ENCODE assay signal across 22 cellular contexts in the genomic region with DNA sequence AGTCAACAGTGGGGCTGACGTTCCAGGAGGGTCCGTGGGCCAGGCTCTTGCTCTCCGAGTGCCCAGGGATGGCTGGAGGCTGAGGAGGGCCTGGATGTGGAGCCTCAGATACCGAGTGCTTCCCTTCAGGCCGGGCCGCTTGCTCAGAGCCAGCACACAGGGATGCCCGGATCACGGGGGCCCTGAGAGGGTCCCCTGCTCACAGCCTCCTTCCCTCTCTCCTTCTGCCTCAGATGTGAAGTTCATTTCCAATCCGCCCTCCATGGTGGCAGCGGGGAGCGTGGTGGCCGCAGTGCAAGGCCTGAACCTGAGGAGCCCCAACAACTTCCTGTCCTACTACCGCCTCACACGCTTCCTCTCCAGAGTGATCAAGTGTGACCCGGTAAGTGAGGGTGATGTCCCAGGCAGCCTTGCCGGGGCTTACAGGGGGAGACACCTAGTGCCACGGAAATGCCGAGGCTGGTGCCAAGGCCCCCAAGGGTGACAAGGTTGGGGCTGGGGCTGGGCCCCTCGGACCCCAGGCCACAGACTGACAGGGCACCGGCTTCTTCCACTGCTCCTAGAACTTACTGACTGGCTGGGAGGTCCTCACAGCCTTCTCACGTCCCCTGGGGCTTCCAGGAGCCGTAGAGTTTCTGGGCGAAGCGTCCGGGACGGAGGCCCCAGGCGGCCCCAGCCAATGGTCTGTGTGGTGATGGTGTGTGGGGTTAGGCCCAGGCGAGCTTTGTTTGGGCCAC. TPM values are rescaled to one million over a fixed set of nuclear protein-coding genes. Genes with fewer than 3 reads are reported as not detected.
DNase-seq lines count a peak whose midpoint lies in the region; ATAC-seq, FAIRE-seq and TF ChIP-seq lines count a peak whose summit lies in the region.
"Had no signal": no experiment of that assay in that cellular context is flagged by ENCODE, and none has a peak within 500 bp of the region (broad histone marks: within the 10 kb centered on the region; RNA-seq: fewer than 3 reads in every experiment).

No MANE protein-coding gene starts in this region.

- H3K4me1 Mint-ChIP-seq in stimulated activated naive B cell treated with anti-CD40 and anti-IgM and Interleukin-4, amounts not matched to agents 10 μg/mL and 1 μg/mL and 100 μg/mL, for 72 hours = peaks cover 7 to 14% of the 10 kb centered on the region in 2 donors
- H3K4me1 Mint-ChIP-seq: activated CD4-positive, alpha-beta T cell treated with anti-CD3 and anti-CD28 coated beads, Interleukin-2, amount 10 ng/mL, durations not matched to agents 24 days and 14 days; activated naive CD4-positive, alpha-beta T cell treated with anti-CD3 and anti-CD28 coated beads, Interleukin-2, amount 10 ng/mL, durations not matched to agents 7 days and 5 days had no signal

- H3K9ac ChIP-seq in SK-N-MC (ENCODE audit: insufficient read length) = peak overlapping the region; percentile 3
- H3K9ac ChIP-seq in kidney (ENCODE audit: low read length in 2 of 2) = no peak overlapping the region

- H3K27ac Mint-ChIP-seq in stimulated activated naive B cell treated with anti-CD40 and anti-IgM and Interleukin-4, amounts not matched to agents 10 μg/mL and 1 μg/mL and 100 μg/mL, for 72 hours = peak overlapping the region; percentile 68
- H3K27ac Mint-ChIP-seq: activated CD4-positive, alpha-beta T cell treated with anti-CD3 and anti-CD28 coated beads, Interleukin-2, amount 10 ng/mL, durations not matched to agents 24 days and 14 days; activated naive CD4-positive, alpha-beta T cell treated with anti-CD3 and anti-CD28 coated beads, Interleukin-2, amount 10 ng/mL, durations not matched to agents 7 days and 5 days; CD4-positive, CD25-positive, alpha-beta regulatory T cell had no signal

- peaks cover 100% of the 10 kb centered on the region for H3K36me3 ChIP-seq in SK-N-MC (ENCODE audit: insufficient read depth, low read length)
- peaks cover 12 to 50% of the 10 kb centered on the region in 2 donors for H3K36me3 ChIP-seq in kidney (ENCODE audit: control insufficient read depth in 1 of 2, insufficient read depth in 2 of 2, low read length in 2 of 2)

- H3K27me3 Mint-ChIP-seq in stimulated activated naive B cell treated with anti-CD40 and anti-IgM and Interleukin-4, amounts not matched to agents 10 μg/mL and 1 μg/mL and 100 μg/mL, for 72 hours = no peaks in the 10 kb centered on the region

- peak; percentile 70 for DNase-seq in GM20000 (ENCODE audit: low spot score)
- DNase-seq in SK-N-MC (ENCODE audit: low read depth, low spot score) = no peak
- peak; percentile 56 for DNase-seq in kidney
- DNase-seq in stimulated activated naive B cell treated with anti-CD40 and anti-IgM and Interleukin-4, amounts not matched to agents 10 μg/mL and 1 μg/mL and 100 μg/mL, for 72 hours = no peak
- DNase-seq in NCI-H128 (lab: John Stamatoyannopoulos, UW; ENCODE audit: unreplicated experiment) = no peak
- DNase-seq: activated CD4-positive, alpha-beta T cell treated with anti-CD3 and anti-CD28 coated beads, Interleukin-2, amount 10 ng/mL, durations not matched to agents 24 days and 14 days; activated naive CD4-positive, alpha-beta T cell treated with anti-CD3 and anti-CD28 coated beads, Interleukin-2, amount 10 ng/mL, durations not matched to agents 7 days and 5 days; activated T-cell treated with anti-CD3 and anti-CD28 coated beads for 4 hours; CD4-positive, CD25-positive, alpha-beta regulatory T cell; DND-41; hypothalamus; NCI-H1092; NCI-H748 treated with DMSO at 0.1 percent for 48 hours; Right ventricle myocardium superior; T1000 had no signal

- peak overlapping the region; percentile 99 for H3K4me3 ChIP-seq in SK-N-MC
- no peak overlapping the region for H3K4me3 ChIP-seq in kidney (ENCODE audit: low read length in 2 of 2)
- H3K4me3 ChIP-seq: breast epithelium, suprapubic skin had no signal

- H3K4me3 Mint-ChIP-seq in stimulated activated naive B cell treated with anti-CD40 and anti-IgM and Interleukin-4, amounts not matched to agents 10 μg/mL and 1 μg/mL and 100 μg/mL, for 72 hours = no peak overlapping the region
- H3K4me3 Mint-ChIP-seq: activated CD4-positive, alpha-beta T cell treated with anti-CD3 and anti-CD28 coated beads, Interleukin-2, amount 10 ng/mL, durations not matched to agents 24 days and 14 days; activated naive CD4-positive, alpha-beta T cell treated with anti-CD3 and anti-CD28 coated beads, Interleukin-2, amount 10 ng/mL, durations not matched to agents 7 days and 5 days had no signal

- FAIRE-seq in kidney (lab: Jason Lieb, UNC) = no peak
- FAIRE-seq: H54 had no signal

- intact Hi-C loops in kidney (cut with DNase I) = loop anchor here (5.0 kb wide), 1 partner anchor 546 kb away; no protein-coding TSS in a partner anchor

- H3K4me1 ChIP-seq in kidney (ENCODE audit: control insufficient read depth in 1 of 2, insufficient read depth in 1 of 2, low read depth in 1 of 2, low read length in 2 of 2) = peaks cover 6 to 12% of the 10 kb centered on the region in 2 donors

- no peaks in the 10 kb centered on the region for H3K9me3 ChIP-seq in SK-N-MC (ENCODE audit: low read depth, low read length)
- no peaks in the 10 kb centered on the region for H3K9me3 ChIP-seq in kidney (ENCODE audit: control insufficient read depth in 1 of 2, low read length in 2 of 2)
- H3K9me3 ChIP-seq: breast epithelium, suprapubic skin had no signal

- peak overlapping the region; percentile 98 for H3K27ac ChIP-seq in SK-N-MC
- no peak overlapping the region for H3K27ac ChIP-seq in kidney (ENCODE audit: low read depth in 2 of 2, low read length in 2 of 2)
- H3K27ac ChIP-seq: suprapubic skin had no signal

- H3K9me3 Mint-ChIP-seq in stimulated activated naive B cell treated with anti-CD40 and anti-IgM and Interleukin-4, amounts not matched to agents 10 μg/mL and 1 μg/mL and 100 μg/mL, for 72 hours = no peaks in the 10 kb centered on the region
- H3K9me3 Mint-ChIP-seq: activated CD4-positive, alpha-beta T cell treated with anti-CD3 and anti-CD28 coated beads, Interleukin-2, amount 10 ng/mL, durations not matched to agents 24 days and 14 days; activated naive CD4-positive, alpha-beta T cell treated with anti-CD3 and anti-CD28 coated beads, Interleukin-2, amount 10 ng/mL, durations not matched to agents 7 days and 5 days; CD4-positive, CD25-positive, alpha-beta regulatory T cell had no signal

- TF ChIP-seq CTCF in GM20000 (IDR thresholded peaks at IDR 0.05; ENCODE audit: extremely low read depth, missing control alignments) (no peak), kidney (IDR thresholded peaks at IDR 0.05; ENCODE audit: borderline replicate concordance, extremely low read depth, insufficient read depth) (no peak)

- ATAC-seq in stimulated activated naive B cell treated with anti-CD40 and anti-IgM and Interleukin-4, amounts not matched to agents 10 μg/mL and 1 μg/mL and 100 μg/mL, for 72 hours (replicated peaks) = peak in 1 of 2 donors; percentile 25
- ATAC-seq in HG03097 (IDR thresholded peaks at IDR 0.05; ENCODE audit: low FRiP score, unreplicated experiment) = no peak
- no peak for ATAC-seq in HG02981 (IDR thresholded peaks at IDR 0.05; ENCODE audit: unreplicated experiment)
- ATAC-seq: left colon had no signal

- H3K36me3 Mint-ChIP-seq in stimulated activated naive B cell treated with anti-CD40 and anti-IgM and Interleukin-4, amounts not matched to agents 10 μg/mL and 1 μg/mL and 100 μg/mL, for 72 hours = peaks cover 12 to 32% of the 10 kb centered on the region in 2 donors
- H3K36me3 Mint-ChIP-seq: activated naive CD4-positive, alpha-beta T cell treated with anti-CD3 and anti-CD28 coated beads, Interleukin-2, amount 10 ng/mL, durations not matched to agents 7 days and 5 days had no signal

RNA-seq across cellular contexts. Expression of a gene that starts 7.0 kb away (rescaled TPM):
- total RNA-seq in kidney = 142 TPM
- polyA plus RNA-seq in kidney (ENCODE audit: insufficient read depth, low read depth, low replicate concordance) = 37.6 TPM

RNA-seq across cellular contexts. Expression of a gene that starts 27.2 kb away (rescaled TPM):
- 21.9 TPM for total RNA-seq in kidney
- polyA plus RNA-seq in kidney (ENCODE audit: insufficient read depth, low read depth, low replicate concordance) = 14.6 TPM

RNA-seq across cellular contexts. Expression of a gene that starts 55.9 kb away (rescaled TPM):
- not detected for total RNA-seq in kidney
- not detected for polyA plus RNA-seq in kidney (ENCODE audit: insufficient read depth, low read depth, low replicate concordance)
- total RNA-seq: activated CD4-positive, alpha-beta T cell treated with anti-CD3 and anti-CD28 coated beads, Interleukin-2, amount 10 ng/mL, durations not matched to agents 24 days and 14 days; breast epithelium; CD4-positive, CD25-positive, alpha-beta regulatory T cell; left colon; renal cortical epithelial cell; Right ventricle myocardium superior; suprapubic skin had no signal
- polyA plus RNA-seq: CD4-positive, CD25-positive, alpha-beta regulatory T cell had no signal

Comparison
In these comparisons a context has a peak if more than half of its experiments do, and no peak if none do; other contexts are left out.
1. DNase-seq: peak in GM20000 (single experiment) and kidney (single experiment); none in SK-N-MC (single experiment), stimulated activated naive B cell treated with anti-CD40 and anti-IgM and Interleukin-4, amounts not matched to agents 10 μg/mL and 1 μg/mL and 100 μg/mL, for 72 hours (single experiment) and NCI-H128 (single experiment).